ENCODE assay signal across 16 cellular contexts in genomic region chr18:62128157-62128556, GRCh38. TPM values are rescaled to one million over a fixed set of nuclear protein-coding genes. Genes with fewer than 3 reads are reported as not detected.
DNase-seq lines count a peak whose midpoint lies in the region; ATAC-seq and TF ChIP-seq lines count a peak whose summit lies in the region.
"Had no signal": no experiment of that assay in that cellular context is flagged by ENCODE, and none has a peak within 500 bp of the region (broad histone marks: within the 10 kb centered on the region; RNA-seq: fewer than 3 reads in every experiment).

No MANE protein-coding gene starts in this region.

- H3K9me3 ChIP-seq in mesenchymal stem cell (ENCODE audit: control insufficient read depth, low read length) (no peaks in the 10 kb centered on the region), lower lobe of right lung (no peaks in the 10 kb centered on the region)
- H3K9me3 ChIP-seq: ascending aorta, stomach had no signal

- no peak overlapping the region for H4K91ac ChIP-seq in mesenchymal stem cell (ENCODE audit: low read length)

- CTCF ChIA-PET in activated CD4-positive, alpha-beta memory T cell treated with anti-CD3 and anti-CD28 coated beads, Interleukin-2, amount 10 ng/mL, durations not matched to agents 7 days and 5 days (lab: Charles Lee), result no interaction called here

- H3K27ac Mint-ChIP-seq in activated CD4-positive, alpha-beta memory T cell treated with anti-CD3 and anti-CD28 coated beads, Interleukin-2, amount 10 ng/mL, durations not matched to agents 7 days and 5 days, result no peak overlapping the region
- H3K27ac Mint-ChIP-seq: activated CD4-positive, alpha-beta T cell treated with anti-CD3 and anti-CD28 coated beads for 36 hours had no signal

- no peak overlapping the region for H3K14ac ChIP-seq in mesenchymal stem cell (ENCODE audit: low read length in 2 of 2)

- H2BK5ac ChIP-seq in mesenchymal stem cell (ENCODE audit: low read depth, low read length, poor library complexity, severe bottlenecking), result no peak overlapping the region

- no peak overlapping the region for H2AK5ac ChIP-seq in mesenchymal stem cell (ENCODE audit: low read length, severe bottlenecking)

- H3K36me3 ChIP-seq in mesenchymal stem cell (ENCODE audit: control insufficient read depth in 1 of 2, insufficient read depth in 2 of 2, low read depth in 1 of 2, low read length in 2 of 2) (no peaks in the 10 kb centered on the region), lower lobe of right lung (no peaks in the 10 kb centered on the region)
- H3K36me3 ChIP-seq: ascending aorta had no signal

- peak; percentile 14 for DNase-seq in AG20443 (ENCODE audit: low spot score)
- DNase-seq in H4 (ENCODE audit: low spot score), result peak; percentile 39
- DNase-seq in astrocyte of the hippocampus (ENCODE audit: low read depth, low spot score), result peak; percentile 43
- DNase-seq in mesenchymal stem cell, result peak; percentile 62
- no peak for DNase-seq in activated CD4-positive, alpha-beta memory T cell treated with anti-CD3 and anti-CD28 coated beads, Interleukin-2, amount 10 ng/mL, durations not matched to agents 7 days and 5 days
- no peak for DNase-seq in lower lobe of right lung
- no peak for DNase-seq in NCI-H2196 (lab: John Stamatoyannopoulos, UW; ENCODE audit: unreplicated experiment)
- DNase-seq: activated CD4-positive, alpha-beta T cell treated with anti-CD3 and anti-CD28 coated beads for 36 hours; activated T-cell treated with anti-CD3 and anti-CD28 coated beads, Interleukin-2, amount 50 U/mL, for 4 hours; CD4-positive, CD25-positive, alpha-beta regulatory T cell; midbrain; MM.1S; NCI-H226; stomach had no signal

- H4K8ac ChIP-seq in mesenchymal stem cell (ENCODE audit: low read length), result no peak overlapping the region

- no peak overlapping the region for H3K4me2 ChIP-seq in mesenchymal stem cell (ENCODE audit: low read length, poor library complexity, severe bottlenecking)

- no peaks in the 10 kb centered on the region for H3K79me1 ChIP-seq in mesenchymal stem cell (replicated peaks; ENCODE audit: low read length, poor library complexity, severe bottlenecking)

- peaks cover 3% of the 10 kb centered on the region for H3K36me3 Mint-ChIP-seq in activated CD4-positive, alpha-beta memory T cell treated with anti-CD3 and anti-CD28 coated beads, Interleukin-2, amount 10 ng/mL, durations not matched to agents 7 days and 5 days (ENCODE audit: low read depth)

- H2BK15ac ChIP-seq in mesenchymal stem cell (ENCODE audit: low read depth, poor library complexity, severe bottlenecking), result no peak overlapping the region

- no peak overlapping the region for H3K23ac ChIP-seq in mesenchymal stem cell (ENCODE audit: low read length in 2 of 2)

- no peak overlapping the region for H2BK120ac ChIP-seq in mesenchymal stem cell (ENCODE audit: low read depth, low read length)

- TF ChIP-seq CTCF in lower lobe of right lung (IDR thresholded peaks at IDR 0.05), result no peak

- no peaks in the 10 kb centered on the region for H3K27me3 Mint-ChIP-seq in activated CD4-positive, alpha-beta memory T cell treated with anti-CD3 and anti-CD28 coated beads, Interleukin-2, amount 10 ng/mL, durations not matched to agents 7 days and 5 days
- H3K27me3 Mint-ChIP-seq: activated CD4-positive, alpha-beta T cell treated with anti-CD3 and anti-CD28 coated beads for 36 hours; CD4-positive, CD25-positive, alpha-beta regulatory T cell had no signal

- no peaks in the 10 kb centered on the region for H3K9me3 Mint-ChIP-seq in activated CD4-positive, alpha-beta memory T cell treated with anti-CD3 and anti-CD28 coated beads, Interleukin-2, amount 10 ng/mL, durations not matched to agents 7 days and 5 days
- H3K9me3 Mint-ChIP-seq: activated T-cell treated with anti-CD3 and anti-CD28 coated beads, Interleukin-2, amount 50 U/mL, for 4 hours; CD4-positive, CD25-positive, alpha-beta regulatory T cell had no signal

- H3K4me3 ChIP-seq in mesenchymal stem cell (ENCODE audit: insufficient read depth in 1 of 2, low read depth in 1 of 2, low read length in 2 of 2) (no peak overlapping the region), lower lobe of right lung (no peak overlapping the region)
- H3K4me3 ChIP-seq: ascending aorta, stomach had no signal

- no peak overlapping the region for H3K4me3 Mint-ChIP-seq in activated CD4-positive, alpha-beta memory T cell treated with anti-CD3 and anti-CD28 coated beads, Interleukin-2, amount 10 ng/mL, durations not matched to agents 7 days and 5 days
- H3K4me3 Mint-ChIP-seq: activated CD4-positive, alpha-beta T cell treated with anti-CD3 and anti-CD28 coated beads for 36 hours; activated T-cell treated with anti-CD3 and anti-CD28 coated beads, Interleukin-2, amount 50 U/mL, for 4 hours had no signal

- no peaks in the 10 kb centered on the region for H3K27me3 ChIP-seq in mesenchymal stem cell (ENCODE audit: control insufficient read depth in 1 of 2, insufficient read depth in 1 of 2, low read length in 2 of 2)
- no peaks in the 10 kb centered on the region for H3K27me3 ChIP-seq in lower lobe of right lung (ENCODE audit: low read depth)
- H3K27me3 ChIP-seq: ascending aorta, stomach had no signal

- peak overlapping the region; percentile 12 for H3K9ac ChIP-seq in mesenchymal stem cell (ENCODE audit: low read length)

- H3K18ac ChIP-seq in mesenchymal stem cell (ENCODE audit: low read depth in 1 of 2, low read length in 2 of 2), result no peak overlapping the region

- no peak overlapping the region for H2BK12ac ChIP-seq in mesenchymal stem cell (ENCODE audit: low read length in 2 of 2)

- H3K4me1 ChIP-seq in mesenchymal stem cell (ENCODE audit: control insufficient read depth, insufficient read depth, low read depth, low read length), result no peaks in the 10 kb centered on the region
- H3K4me1 ChIP-seq in lower lobe of right lung, result no peaks in the 10 kb centered on the region
- H3K4me1 ChIP-seq: stomach had no signal

- H3K27ac ChIP-seq in mesenchymal stem cell (ENCODE audit: low read length, poor library complexity, severe bottlenecking) (no peak overlapping the region), lower lobe of right lung (no peak overlapping the region)
- H3K27ac ChIP-seq: ascending aorta, stomach had no signal

- WGBS in mesenchymal stem cell, result no CpG with 5 or more reads among the region's 1 CpG

- ATAC-seq in HG03108 (IDR thresholded peaks at IDR 0.05; ENCODE audit: unreplicated experiment) (no peak), lower lobe of right lung (no peak)
- ATAC-seq: activated CD4-positive, alpha-beta T cell treated with anti-CD3 and anti-CD28 coated beads for 36 hours; activated T-cell treated with anti-CD3 and anti-CD28 coated beads, Interleukin-2, amount 50 U/mL, for 4 hours had no signal

- POLR2A ChIA-PET in activated CD4-positive, alpha-beta memory T cell treated with anti-CD3 and anti-CD28 coated beads, Interleukin-2, amount 10 ng/mL, durations not matched to agents 7 days and 5 days (lab: Charles Lee), result no interaction called here

- intact Hi-C loops in lower lobe of right lung (cut with DNase I), result no loop called here

- H3K4me1 Mint-ChIP-seq in activated CD4-positive, alpha-beta memory T cell treated with anti-CD3 and anti-CD28 coated beads, Interleukin-2, amount 10 ng/mL, durations not matched to agents 7 days and 5 days, result peaks cover 7% of the 10 kb centered on the region
- H3K4me1 Mint-ChIP-seq: activated CD4-positive, alpha-beta T cell treated with anti-CD3 and anti-CD28 coated beads for 36 hours had no signal

- H2AFZ ChIP-seq in mesenchymal stem cell (ENCODE audit: low read depth, low read length), result no peak overlapping the region

- no peak overlapping the region for H3K4ac ChIP-seq in mesenchymal stem cell (ENCODE audit: low read depth in 1 of 2, low read length in 2 of 2)

RNA-seq across cellular contexts. Expression of gene PIGN, which starts 58.7 kb away (rescaled TPM):
- total RNA-seq in H4 (2014; rRNA removed; shearing (Covaris generic)), result 27.3 and 28.8 TPM in 2 replicates
- polyA plus RNA-seq in mesenchymal stem cell (2013, experiment 1 of 2), result 11.7 TPM
- polyA plus RNA-seq in mesenchymal stem cell (2013, experiment 2 of 2), result 12.8 TPM
- total RNA-seq in activated CD4-positive, alpha-beta memory T cell treated with anti-CD3 and anti-CD28 coated beads, Interleukin-2, amount 10 ng/mL, durations not matched to agents 7 days and 5 days, result 10 to 100 TPM; 27.2 to 29.7 TPM
- 25.9 TPM for total RNA-seq in lower lobe of right lung

RNA-seq across cellular contexts. Expression of gene RELCH, which starts 58.9 kb away (rescaled TPM):
- 19.4 and 19.7 TPM in 2 replicates for total RNA-seq in H4 (2014; rRNA removed; shearing (Covaris generic))
- polyA plus RNA-seq in mesenchymal stem cell (2013, experiment 1 of 2), result 11.8 TPM
- polyA plus RNA-seq in mesenchymal stem cell (2013, experiment 2 of 2), result 12.6 TPM
- 10 to 100 TPM; 34.8 to 38.6 TPM for total RNA-seq in activated CD4-positive, alpha-beta memory T cell treated with anti-CD3 and anti-CD28 coated beads, Interleukin-2, amount 10 ng/mL, durations not matched to agents 7 days and 5 days
- total RNA-seq in lower lobe of right lung, result 29.9 TPM

Comparison
In these comparisons a context has a peak if more than half of its experiments do, and no peak if none do; other contexts are left out.
1. DNase-seq: peak in AG20443 (single experiment), H4 (single experiment), astrocyte of the hippocampus (single experiment) and mesenchymal stem cell (single experiment); none in activated CD4-positive, alpha-beta memory T cell treated with anti-CD3 and anti-CD28 coated beads, Interleukin-2, amount 10 ng/mL, durations not matched to agents 7 days and 5 days (single experiment), lower lobe of right lung (single experiment) and NCI-H2196 (single experiment).